8 cellular contexts compared by ENCODE assay signal in the genomic region with DNA sequence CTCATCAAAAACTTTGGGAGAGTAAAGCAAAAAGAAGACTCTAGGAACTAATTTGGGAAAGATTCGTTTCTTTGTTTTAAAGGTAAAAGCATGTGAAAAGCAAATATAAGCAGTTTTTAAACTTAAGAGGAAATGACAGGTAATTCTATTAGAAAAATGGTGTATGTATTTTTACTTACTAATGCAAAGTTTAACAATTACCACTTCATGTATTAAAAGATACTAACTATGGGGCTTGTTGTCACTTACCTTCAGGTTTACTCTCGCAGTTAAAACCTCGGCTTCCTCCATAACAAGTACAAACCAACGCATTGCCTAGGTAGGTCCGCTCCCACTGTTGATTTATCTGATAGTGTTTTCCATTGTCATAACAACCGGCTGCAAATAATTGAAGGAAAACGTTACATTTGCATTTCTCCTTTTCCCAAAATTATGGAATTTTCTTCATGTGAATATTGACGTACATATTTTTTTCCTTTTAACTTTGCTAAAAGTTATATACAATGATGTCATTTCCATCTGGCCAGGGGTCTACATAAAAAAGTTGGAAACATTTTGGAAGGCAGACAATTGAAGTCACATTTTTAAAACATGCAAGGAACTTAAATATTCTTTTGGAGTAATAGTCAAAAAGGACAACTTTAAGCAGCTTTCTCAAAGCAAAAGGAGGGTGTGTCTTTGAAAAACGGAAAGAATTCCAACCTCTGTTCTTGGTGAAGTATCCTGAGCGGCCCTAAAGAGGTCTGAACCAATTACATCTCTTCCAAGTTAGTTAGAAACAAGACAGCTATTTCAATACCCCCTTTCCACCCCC. TPM values are rescaled to one million over a fixed set of nuclear protein-coding genes. Genes with fewer than 3 reads are reported as not detected.
A peak's percentile ranks its signal among the peaks of the same experiment; 100 is the strongest.
DNase-seq lines count a peak whose midpoint lies in the region; ATAC-seq, FAIRE-seq and TF ChIP-seq lines count a peak whose summit lies in the region.

No MANE protein-coding gene starts in this region.

- no peaks in the 10 kb centered on the region for H3K36me3 ChIP-seq in CD8-positive, alpha-beta T cell (ENCODE audit: insufficient read depth, low read length)
- H3K36me3 ChIP-seq in esophagus muscularis mucosa (peaks cover 0 to 32% (median 6%) of the 10 kb centered on the region in 4 donors), neuron (ENCODE audit: insufficient read depth, low read length) (peaks cover 12% of the 10 kb centered on the region)

- no peak overlapping the region for H3K4me3 ChIP-seq in CD8-positive, alpha-beta T cell (ENCODE audit: low read depth, low read length)
- H3K4me3 ChIP-seq in esophagus muscularis mucosa (peak overlapping the region; percentile 74 to 95 (median 88)), neuron (ENCODE audit: low read length) (peak overlapping the region; percentile 94)

- TF ChIP-seq POLR2A in esophagus muscularis mucosa (IDR thresholded peaks at IDR 0.05; ENCODE audit: low read depth), result no peak

- H3K9me3 ChIP-seq in CD8-positive, alpha-beta T cell (ENCODE audit: low read length), result no peaks in the 10 kb centered on the region
- no peaks in the 10 kb centered on the region for H3K9me3 ChIP-seq in esophagus muscularis mucosa
- H3K9me3 ChIP-seq in neuron (ENCODE audit: low read length), result no peaks in the 10 kb centered on the region

- peaks cover 14% of the 10 kb centered on the region for H3K4me1 ChIP-seq in CD8-positive, alpha-beta T cell (ENCODE audit: insufficient read depth, low read length)
- peaks cover 9 to 61% (median 51%) of the 10 kb centered on the region in 4 donors for H3K4me1 ChIP-seq in esophagus muscularis mucosa
- peaks cover 19% of the 10 kb centered on the region for H3K4me1 ChIP-seq in neuron (ENCODE audit: insufficient read depth, low read length)

- in situ Hi-C loops in KBM-7 (cut with MboI; ENCODE audit: low pct_unique_long_range_greater_than_20kb, low sequenced_read_pairs), result no loop called here

- peaks cover 75% of the 10 kb centered on the region for H3K27me3 Mint-ChIP-seq in CD8-positive, alpha-beta T cell (ENCODE audit: low read depth)

- peaks cover 17% of the 10 kb centered on the region for H3K4me1 Mint-ChIP-seq in CD8-positive, alpha-beta T cell (ENCODE audit: low read depth)

- no peak overlapping the region for H3K27ac Mint-ChIP-seq in CD8-positive, alpha-beta T cell

- H2AFZ ChIP-seq in neuron (ENCODE audit: low read depth, low read length), result peak overlapping the region; percentile 92

- peak overlapping the region; percentile 78 for H3K4me3 Mint-ChIP-seq in CD8-positive, alpha-beta T cell

- no peak for DNase-seq in CD8-positive, alpha-beta T cell
- DNase-seq in RCC 7860 (ENCODE audit: low spot score) (peak; percentile 33), esophagus muscularis mucosa (ENCODE audit: extremely low spot score) (no peak), KBM-7 (no peak), NK-92 (lab: John Stamatoyannopoulos, UW; ENCODE audit: unreplicated experiment) (no peak), cortex of kidney (lab: John Stamatoyannopoulos, UW) (no peak)

- peak; percentile 38 for FAIRE-seq in RCC 7860 (lab: Jason Lieb, UNC)

- intact Hi-C loops in CD8-positive, alpha-beta T cell (cut with DNase I, micrococcal nuclease), result loop anchor here in 1 of 2 experiments (5.0 kb wide), 1 partner anchor 507 kb away; no protein-coding TSS in a partner anchor
- intact Hi-C loops in esophagus muscularis mucosa (cut with DNase I), result loop anchor here (5.0 to 10.0 kb wide), 3 partner anchors 188 to 400 kb away; no protein-coding TSS in a partner anchor

- H3K9me3 Mint-ChIP-seq in CD8-positive, alpha-beta T cell, result no peaks in the 10 kb centered on the region

- 21% methylated on average over 10 of the region's 10 CpGs for WGBS in esophagus muscularis mucosa

- H3K27me3 ChIP-seq in CD8-positive, alpha-beta T cell (ENCODE audit: insufficient read depth, low read length), result peaks cover 30% of the 10 kb centered on the region
- H3K27me3 ChIP-seq in esophagus muscularis mucosa, result no peaks in the 10 kb centered on the region
- no peaks in the 10 kb centered on the region for H3K27me3 ChIP-seq in neuron (ENCODE audit: insufficient read depth, low read length)

- no peak for TF ChIP-seq CTCF in CD8-positive, alpha-beta T cell (IDR thresholded peaks at IDR 0.05)
- no peak for TF ChIP-seq CTCF in esophagus muscularis mucosa (IDR thresholded peaks at IDR 0.05)

- ATAC-seq in CD8-positive, alpha-beta T cell, result no peak
- no peak for ATAC-seq in GM19467 (IDR thresholded peaks at IDR 0.05; ENCODE audit: unreplicated experiment)

- H3K27ac ChIP-seq in CD8-positive, alpha-beta T cell (ENCODE audit: low read depth, low read length), result no peak overlapping the region
- peak overlapping the region; percentile 87 to 97 (median 96) for H3K27ac ChIP-seq in esophagus muscularis mucosa (replicated peaks in 1 of 4)

- no peak for TF ChIP-seq EP300 in esophagus muscularis mucosa (IDR thresholded peaks at IDR 0.05)

- POLR2A ChIA-PET in CD8-positive, alpha-beta T cell (lab: Charles Lee), result interaction anchor here (0.6 kb wide), 1 partner anchor 893 kb away, joined by 4 read pairs; no protein-coding TSS in a partner anchor

- H3K36me3 Mint-ChIP-seq in CD8-positive, alpha-beta T cell, result no peaks in the 10 kb centered on the region

- CTCF ChIA-PET in CD8-positive, alpha-beta T cell (lab: Charles Lee), result no interaction called here

RNA-seq across cellular contexts. Expression of a gene that starts 1.2 kb away (rescaled TPM):
- not detected for total RNA-seq in CD8-positive, alpha-beta T cell
- total RNA-seq in esophagus muscularis mucosa, result 1,000 to 10,000 TPM; 2,256 to 4,873 (median 2,950) TPM

Comparison
In these comparisons a context has a peak if more than half of its experiments do, and no peak if none do; other contexts are left out.
1. RNA of a gene that starts 1.2 kb away (total RNA-seq): 2,256 to 4,873 TPM in esophagus muscularis mucosa; not detected in CD8-positive, alpha-beta T cell; every median in the first group is over 1,000 times any median in the second.